Comparison of ENCODE assay signal across 14 cellular contexts in the genomic region with DNA sequence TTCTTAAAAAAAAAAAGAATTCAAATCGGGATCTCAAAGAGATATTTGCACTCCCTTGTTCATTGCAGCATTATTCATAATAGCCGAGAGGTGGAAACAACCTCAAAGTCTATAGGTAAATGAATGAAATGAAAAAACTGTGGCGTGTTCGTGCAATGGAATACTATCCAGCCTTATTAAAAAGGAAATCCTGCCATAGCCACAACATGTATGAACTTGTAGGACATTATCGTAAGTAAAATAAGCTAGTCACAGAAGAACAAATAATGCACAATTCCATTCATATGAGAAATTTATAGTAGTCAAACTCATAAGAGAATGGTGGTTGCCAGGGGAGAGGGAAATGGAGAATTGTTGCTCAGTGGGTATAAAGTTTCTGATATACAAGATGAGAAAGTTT. TPM values are rescaled to one million over a fixed set of nuclear protein-coding genes. Genes with fewer than 3 reads are reported as not detected.
DNase-seq lines count a peak whose midpoint lies in the region; ATAC-seq and TF ChIP-seq lines count a peak whose summit lies in the region.
"Had no signal": no experiment of that assay in that cellular context is flagged by ENCODE, and none has a peak within 500 bp of the region (broad histone marks: within the 10 kb centered on the region; RNA-seq: fewer than 3 reads in every experiment).

No MANE protein-coding gene starts in this region.

- DNase-seq in NCI-H526 treated with DMSO at 0.1 percent for 48 hours (lab: John Stamatoyannopoulos, UW) (peak; percentile 29), RWPE2 (ENCODE audit: low spot score) (no peak), osteocyte (ENCODE audit: extremely low spot score, unreplicated experiment) (no peak), SHP77 treated with DMSO at 0.1 percent for 48 hours (lab: John Stamatoyannopoulos, UW) (no peak)
- DNase-seq in CD8-positive, alpha-beta T cell, result no peak
- DNase-seq: C1 segment of cervical spinal cord; CD4-positive, alpha-beta T cell; DMS79; HCEC 1CT; HFFc6 had no signal

- CTCF ChIA-PET in CD8-positive, alpha-beta T cell (lab: Charles Lee), result no interaction called here

- H3K4me3 ChIP-seq in RWPE2 (ENCODE audit: severe bottlenecking), result no peak overlapping the region
- no peak overlapping the region for H3K4me3 ChIP-seq in CD8-positive, alpha-beta T cell (ENCODE audit: low read depth, low read length)
- H3K4me3 ChIP-seq: GM12878 had no signal

- no peaks in the 10 kb centered on the region for H3K36me3 ChIP-seq in RWPE2 (ENCODE audit: low read depth)
- H3K36me3 ChIP-seq in CD8-positive, alpha-beta T cell (ENCODE audit: insufficient read depth, low read length), result no peaks in the 10 kb centered on the region

- no peaks in the 10 kb centered on the region for H3K9me3 Mint-ChIP-seq in osteocyte (ENCODE audit: unreplicated experiment)
- H3K9me3 Mint-ChIP-seq in CD8-positive, alpha-beta T cell, result no peaks in the 10 kb centered on the region
- H3K9me3 Mint-ChIP-seq: CD4-positive, alpha-beta T cell; HFFc6 had no signal

- H3K27me3 ChIP-seq in RWPE2 (ENCODE audit: insufficient read depth, poor library complexity, severe bottlenecking), result no peaks in the 10 kb centered on the region
- no peaks in the 10 kb centered on the region for H3K27me3 ChIP-seq in CD8-positive, alpha-beta T cell (ENCODE audit: insufficient read depth, low read length)

- H3K36me3 Mint-ChIP-seq in osteocyte (ENCODE audit: unreplicated experiment), result no peaks in the 10 kb centered on the region
- H3K36me3 Mint-ChIP-seq in CD8-positive, alpha-beta T cell, result no peaks in the 10 kb centered on the region

- no peaks in the 10 kb centered on the region for H3K27me3 Mint-ChIP-seq in osteocyte (ENCODE audit: unreplicated experiment)
- no peaks in the 10 kb centered on the region for H3K27me3 Mint-ChIP-seq in CD8-positive, alpha-beta T cell (ENCODE audit: low read depth)
- H3K27me3 Mint-ChIP-seq: B cell; CD4-positive, alpha-beta T cell had no signal

- no peak overlapping the region for H3K4me3 Mint-ChIP-seq in osteocyte (ENCODE audit: unreplicated experiment)
- no peak overlapping the region for H3K4me3 Mint-ChIP-seq in CD8-positive, alpha-beta T cell
- H3K4me3 Mint-ChIP-seq: B cell; CD4-positive, alpha-beta T cell; HFFc6 had no signal

- POLR2A ChIA-PET in CD8-positive, alpha-beta T cell (lab: Charles Lee), result no interaction called here

- H3K27ac Mint-ChIP-seq in osteocyte (ENCODE audit: unreplicated experiment), result peak overlapping the region; percentile 38
- H3K27ac Mint-ChIP-seq in CD8-positive, alpha-beta T cell, result no peak overlapping the region
- H3K27ac Mint-ChIP-seq: B cell; CD4-positive, alpha-beta T cell; HFFc6 had no signal

- H3K4me1 ChIP-seq in RWPE2 (ENCODE audit: insufficient read depth, poor library complexity, severe bottlenecking), result peaks cover 21% of the 10 kb centered on the region
- H3K4me1 ChIP-seq in CD8-positive, alpha-beta T cell (ENCODE audit: insufficient read depth, low read length), result no peaks in the 10 kb centered on the region

- peak; percentile 77 for ATAC-seq in RWPE2 (ENCODE audit: low read depth)
- ATAC-seq in esophagus mucosa, result peak; percentile 73
- no peak for ATAC-seq in CD8-positive, alpha-beta T cell
- no peak for ATAC-seq in HG03135 (IDR thresholded peaks at IDR 0.05; ENCODE audit: unreplicated experiment)
- ATAC-seq: GM12878 had no signal

- peaks cover 80% of the 10 kb centered on the region for H3K4me1 Mint-ChIP-seq in osteocyte (ENCODE audit: unreplicated experiment)
- peaks cover 14% of the 10 kb centered on the region for H3K4me1 Mint-ChIP-seq in CD8-positive, alpha-beta T cell (ENCODE audit: low read depth)

- H3K27ac ChIP-seq in RWPE2 (ENCODE audit: poor library complexity, severe bottlenecking), result peak overlapping the region; percentile 77
- no peak overlapping the region for H3K27ac ChIP-seq in CD8-positive, alpha-beta T cell (ENCODE audit: low read depth, low read length)

- intact Hi-C loops in CD8-positive, alpha-beta T cell (cut with DNase I, micrococcal nuclease), result no loop called here

- no peaks in the 10 kb centered on the region for H3K9me3 ChIP-seq in RWPE2 (ENCODE audit: severe bottlenecking)
- H3K9me3 ChIP-seq in CD8-positive, alpha-beta T cell (ENCODE audit: low read length), result no peaks in the 10 kb centered on the region

- TF ChIP-seq CTCF in RWPE2 (IDR thresholded peaks at IDR 0.05; ENCODE audit: poor library complexity, severe bottlenecking) (no peak), osteocyte (IDR thresholded peaks at IDR 0.05) (no peak)
- TF ChIP-seq CTCF in CD8-positive, alpha-beta T cell (IDR thresholded peaks at IDR 0.05), result no peak

RNA-seq across cellular contexts. Expression of gene GRK5, which starts 37.9 kb away (rescaled TPM):
- total RNA-seq in esophagus mucosa, result 3.7 TPM
- total RNA-seq in osteocyte, result 43.2 and 45.9 TPM in 2 replicates
- total RNA-seq in CD8-positive, alpha-beta T cell, result 10 to 100 TPM; 15.6 to 16.2 TPM

Comparison
In these comparisons a context has a peak if more than half of its experiments do, and no peak if none do; other contexts are left out.
1. ATAC-seq: peak in RWPE2 (single experiment) and esophagus mucosa (single experiment); none in CD8-positive, alpha-beta T cell (single experiment) and HG03135 (single experiment).